Comparison of ENCODE assay signal across 9 cellular contexts in genomic region chr4:8917868-8918783, GRCh38. TPM values are rescaled to one million over a fixed set of nuclear protein-coding genes. Genes with fewer than 3 reads are reported as not detected.
DNase-seq lines count a peak whose midpoint lies in the region; TF ChIP-seq lines count a peak whose summit lies in the region.
"Had no signal": no experiment of that assay in that cellular context is flagged by ENCODE, and none has a peak within 500 bp of the region (broad histone marks: within the 10 kb centered on the region; RNA-seq: fewer than 3 reads in every experiment).

No MANE protein-coding gene starts in this region.

- TF ChIP-seq CTCF in HFF-Myc (IDR thresholded peaks at IDR 0.05; ENCODE audit: low read depth, low read length, missing control alignments) = peak; percentile 84

- DNase-seq in NCI-H2081 (lab: John Stamatoyannopoulos, UW) (peak; percentile 44 to 49), NCI-H2081 treated with DMSO at 0.1 percent for 48 hours (lab: John Stamatoyannopoulos, UW) (no peak), HFF-Myc (ENCODE audit: extremely low read depth, low read depth) (peak; percentile 10), NCI-H1092 (lab: John Stamatoyannopoulos, UW) (peak; percentile 13), mesenteric fat pad (ENCODE audit: low spot score) (peak; percentile 87)
- DNase-seq in activated CD4-positive, alpha-beta T cell treated with anti-CD3 and anti-CD28 coated beads, Interleukin-2, amount 50 U/mL, for 1 hour = peak; percentile 62
- peak; percentile 40 for DNase-seq in effector CD4-positive, alpha-beta T cell
- DNase-seq in stimulated activated CD8-positive, alpha-beta memory T cell treated with anti-CD3 and anti-CD28 coated beads, Interleukin-4, amount 100 ng/mL, for 24 hours (ENCODE audit: low read depth) = peak; percentile 51

- no peak overlapping the region for H3K4me3 ChIP-seq in HFF-Myc (replicated peaks; ENCODE audit: low read depth, low read length)

RNA-seq across cellular contexts. Expression of gene HMX1, which starts 46.5 kb away (rescaled TPM):
- total RNA-seq in mesenteric fat pad = not detected
- total RNA-seq: mononuclear cell had no signal
